24 cellular contexts compared by ENCODE assay signal in genomic region chr1:10196991-10197390, GRCh38. TPM values are rescaled to one million over a fixed set of nuclear protein-coding genes. Genes with fewer than 3 reads are reported as not detected.
A peak's percentile ranks its signal among the peaks of the same experiment; 100 is the strongest.
DNase-seq lines count a peak whose midpoint lies in the region; TF ChIP-seq lines count a peak whose summit lies in the region.
"Had no signal": no experiment of that assay in that cellular context is flagged by ENCODE, and none has a peak within 500 bp of the region (broad histone marks: within the 10 kb centered on the region; RNA-seq: fewer than 3 reads in every experiment).

No MANE protein-coding gene starts in this region.

- no peak overlapping the region for H2AK5ac ChIP-seq in mesenchymal stem cell (ENCODE audit: low read length, severe bottlenecking)

- H4K91ac ChIP-seq in mesenchymal stem cell (ENCODE audit: low read length): no peak overlapping the region

- H4K20me1 ChIP-seq in KMS-11 (ENCODE audit: insufficient read depth): no peaks in the 10 kb centered on the region

- intact Hi-C loops in spleen (cut with DNase I; ENCODE audit: low total_unique reads): no loop called here

- H3K79me2 ChIP-seq in KMS-11 (ENCODE audit: insufficient read depth, low read depth): no peaks in the 10 kb centered on the region

- no peak overlapping the region for H3K4ac ChIP-seq in mesenchymal stem cell (ENCODE audit: low read depth in 1 of 2, low read length in 2 of 2)

- TF ChIP-seq POLR2A in spleen (IDR thresholded peaks at IDR 0.05): no peak

- TF ChIP-seq CTCF in KMS-11 (conservative IDR thresholded peaks at IDR 0.05; ENCODE audit: low read depth, low read length) (no peak), astrocyte of the spinal cord (IDR thresholded peaks at IDR 0.05; ENCODE audit: low read depth, low read length) (no peak), spleen (IDR thresholded peaks at IDR 0.05 in 8 of 11, conservative IDR thresholded peaks at IDR 0.05 in 3 of 11) (no peak)

- H3K27ac ChIP-seq in KMS-11: peak overlapping the region; percentile 41; the same call in 1 of the 2 replicates
- H3K27ac ChIP-seq in mesenchymal stem cell (ENCODE audit: low read length, poor library complexity, severe bottlenecking): no peak overlapping the region
- no peak overlapping the region for H3K27ac ChIP-seq in spleen
- H3K27ac ChIP-seq: esophagus squamous epithelium, psoas muscle, stomach, transverse colon had no signal

- H2AFZ ChIP-seq in KMS-11 (ENCODE audit: low read depth): no peak overlapping the region
- no peak overlapping the region for H2AFZ ChIP-seq in mesenchymal stem cell (ENCODE audit: low read depth, low read length)

- 100% methylated on average over 2 of the region's 3 CpGs for WGBS in mesenchymal stem cell
- WGBS in spleen, 5 donors: 56 to 85% (median 68%) methylated on average over 3 of the region's 3 CpGs

- H3K9ac ChIP-seq in KMS-11 (no peak overlapping the region), mesenchymal stem cell (ENCODE audit: low read length) (peak overlapping the region; percentile 47)

- H3K36me3 ChIP-seq in KMS-11 (ENCODE audit: insufficient read depth) (no peaks in the 10 kb centered on the region), mesenchymal stem cell (ENCODE audit: control insufficient read depth in 1 of 2, insufficient read depth in 2 of 2, low read depth in 1 of 2, low read length in 2 of 2) (no peaks in the 10 kb centered on the region), spleen (no peaks in the 10 kb centered on the region)
- H3K36me3 ChIP-seq: esophagus squamous epithelium, stomach, transverse colon had no signal

- H3K9me3 ChIP-seq in mesenchymal stem cell (ENCODE audit: control insufficient read depth, low read length) (no peaks in the 10 kb centered on the region), spleen (no peaks in the 10 kb centered on the region)
- H3K9me3 ChIP-seq: esophagus squamous epithelium, psoas muscle, stomach, transverse colon had no signal

- H3K4me1 ChIP-seq in KMS-11 (ENCODE audit: low read depth, poor library complexity, severe bottlenecking) (peaks cover 25% of the 10 kb centered on the region), mesenchymal stem cell (ENCODE audit: control insufficient read depth, insufficient read depth, low read depth, low read length) (peaks cover 6% of the 10 kb centered on the region), spleen (peaks cover 0 to 5% (median 0%) of the 10 kb centered on the region in 6 donors)
- H3K4me1 ChIP-seq: esophagus squamous epithelium, transverse colon had no signal

- no peak overlapping the region for H3K18ac ChIP-seq in mesenchymal stem cell (ENCODE audit: low read depth in 1 of 2, low read length in 2 of 2)

- no peaks in the 10 kb centered on the region for H3K79me1 ChIP-seq in mesenchymal stem cell (replicated peaks; ENCODE audit: low read length, poor library complexity, severe bottlenecking)

- H3K27me3 ChIP-seq in KMS-11 (ENCODE audit: insufficient read depth, low read depth) (no peaks in the 10 kb centered on the region), mesenchymal stem cell (ENCODE audit: control insufficient read depth in 1 of 2, insufficient read depth in 1 of 2, low read length in 2 of 2) (peaks cover 0 to 13% of the 10 kb centered on the region in 2 experiments), spleen (replicated peaks in 1 of 7) (peaks cover 0 to 13% (median 0%) of the 10 kb centered on the region in 7 donors)
- H3K27me3 ChIP-seq: stomach had no signal

- H3K23ac ChIP-seq in mesenchymal stem cell (ENCODE audit: low read length in 2 of 2): no peak overlapping the region

- no peak overlapping the region; the same call in 1 of the 2 replicates for H3K4me2 ChIP-seq in KMS-11
- H3K4me2 ChIP-seq in mesenchymal stem cell (ENCODE audit: low read length, poor library complexity, severe bottlenecking): no peak overlapping the region

- no peak overlapping the region for H3K4me3 ChIP-seq in KMS-11 (IDR thresholded peaks at IDR 0.05; ENCODE audit: insufficient read depth, low read depth, low read length)
- no peak overlapping the region for H3K4me3 ChIP-seq in astrocyte of the spinal cord (ENCODE audit: low read depth, low read length)
- H3K4me3 ChIP-seq in mesenchymal stem cell (ENCODE audit: insufficient read depth in 1 of 2, low read depth in 1 of 2, low read length in 2 of 2): no peak overlapping the region
- H3K4me3 ChIP-seq in spleen: no peak overlapping the region
- H3K4me3 ChIP-seq: esophagus squamous epithelium, psoas muscle, stomach, transverse colon had no signal

- in situ Hi-C loops in astrocyte of the spinal cord (cut with HindIII; ENCODE audit: low sequenced_read_pairs): no loop called here

- H2BK120ac ChIP-seq in mesenchymal stem cell (ENCODE audit: low read depth, low read length): no peak overlapping the region

- peak; percentile 76 for DNase-seq in DMS79 treated with DMSO at 0.1 percent for 48 hours (lab: John Stamatoyannopoulos, UW)
- DNase-seq in astrocyte of the spinal cord (ENCODE audit: low read depth, low spot score): peak; percentile 58
- DNase-seq in mesenchymal stem cell: no peak
- DNase-seq in NCI-H345 (lab: John Stamatoyannopoulos, UW): no peak
- DNase-seq in spleen: no peak
- no peak for DNase-seq in NCI-H1930 (lab: John Stamatoyannopoulos, UW)
- DNase-seq in activated T-cell treated with anti-CD3 and anti-CD28 coated beads for 4 hours: no peak
- DNase-seq: activated CD4-positive, alpha-beta T cell treated with anti-CD3 and anti-CD28 coated beads for 4 hours; activated naive CD4-positive, alpha-beta T cell treated with anti-CD3 and anti-CD28 coated beads for 36 hours; activated T-cell treated with anti-CD3 and anti-CD28 coated beads, Interleukin-2, amount 50 U/mL, for 72 hours; amygdala; CD4-positive, alpha-beta T cell; central memory CD4-positive, alpha-beta T cell; esophagus squamous epithelium; glutamatergic neuron; kidney glomerular epithelial cell; NCI-H187 treated with DMSO at 0.1 percent for 48 hours; NCI-H510A treated with DMSO at 0.1 percent for 48 hours; psoas muscle; stimulated activated CD8-positive, alpha-beta memory T cell treated with anti-CD3 and anti-CD28 coated beads, Interleukin-4, amount 100 ng/mL, for 48 hours; stomach; T-helper 2 cell; transverse colon had no signal

- no peak overlapping the region for H2BK5ac ChIP-seq in mesenchymal stem cell (ENCODE audit: low read depth, low read length, poor library complexity, severe bottlenecking)

- H2BK12ac ChIP-seq in mesenchymal stem cell (ENCODE audit: low read length in 2 of 2): no peak overlapping the region

- no peak overlapping the region for H3K14ac ChIP-seq in mesenchymal stem cell (ENCODE audit: low read length in 2 of 2)

- no peak overlapping the region for H4K8ac ChIP-seq in mesenchymal stem cell (ENCODE audit: low read length)

- no peak overlapping the region for H2BK15ac ChIP-seq in mesenchymal stem cell (ENCODE audit: low read depth, poor library complexity, severe bottlenecking)

RNA-seq across cellular contexts. Expression of gene KIF1B, which starts 13.4 kb away (rescaled TPM):
- 18.2 TPM for polyA plus RNA-seq in mesenchymal stem cell (2013, experiment 1 of 2)
- 17.6 TPM for polyA plus RNA-seq in mesenchymal stem cell (2013, experiment 2 of 2)
- total RNA-seq in spleen: 10 to 100 TPM; 29.9 to 53.5 (median 37.4) TPM
- polyA plus RNA-seq in spleen: 1 to 10 TPM; 1.6 to 4.8 (median 2.4) TPM

Comparison
In these comparisons a context has a peak if more than half of its experiments do, and no peak if none do; other contexts are left out.
1. DNase-seq: peak in DMS79 treated with DMSO at 0.1 percent for 48 hours (single experiment) and astrocyte of the spinal cord (single experiment); none in mesenchymal stem cell (single experiment), NCI-H345 (single experiment), spleen (single experiment), NCI-H1930 (0 of 2) and activated T-cell treated with anti-CD3 and anti-CD28 coated beads for 4 hours (single experiment).